In the genomic region with DNA sequence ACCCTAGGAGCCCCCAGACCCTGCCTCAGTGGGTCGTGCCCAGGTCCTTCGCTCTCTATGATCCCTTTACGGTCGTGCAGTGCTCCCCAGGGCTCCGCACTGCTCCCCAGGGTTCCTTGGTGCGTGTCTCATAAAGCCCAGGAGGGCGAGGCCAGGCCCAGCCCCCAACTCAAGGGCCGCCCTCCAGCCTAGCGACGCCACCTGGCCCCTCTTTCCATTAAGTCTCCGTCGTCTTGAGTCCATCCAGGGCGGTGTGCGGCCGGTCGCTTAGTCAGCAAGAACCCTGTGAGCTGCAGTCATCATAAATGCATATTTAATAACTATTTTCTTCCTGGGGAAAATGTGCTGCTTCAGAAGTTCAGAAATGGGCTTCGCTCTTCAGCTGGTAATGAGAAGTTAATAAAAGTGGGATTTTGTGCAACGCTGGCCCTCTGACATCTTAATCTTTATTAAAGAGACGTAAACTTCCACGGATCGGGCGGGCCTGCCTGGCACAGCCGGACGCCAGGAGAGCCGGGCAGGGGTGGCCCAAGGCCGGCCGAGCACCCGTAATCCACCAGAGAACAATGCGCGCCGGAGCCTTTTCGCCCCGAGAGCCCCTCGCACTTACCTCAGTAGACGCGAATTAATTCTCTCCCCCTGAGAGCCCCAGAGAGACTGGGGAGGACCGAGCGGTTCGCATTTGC, we compare ENCODE assay signal across 17 cellular contexts.
DNase-seq lines count a peak whose midpoint lies in the region; ATAC-seq and TF ChIP-seq lines count a peak whose summit lies in the region.
"Had no signal": no experiment of that assay in that cellular context is flagged by ENCODE, and none has a peak within 500 bp of the region (broad histone marks: within the 10 kb centered on the region; RNA-seq: fewer than 3 reads in every experiment).

No MANE protein-coding gene starts in this region.

- H3K36me3 Mint-ChIP-seq in brain = no peaks in the 10 kb centered on the region
- no peaks in the 10 kb centered on the region for H3K36me3 Mint-ChIP-seq in neural progenitor cell
- H3K36me3 Mint-ChIP-seq: CD8-positive, alpha-beta T cell had no signal

- no peak overlapping the region for H2AFZ ChIP-seq in neural progenitor cell (replicated peaks)
- H2AFZ ChIP-seq: GM23248 had no signal

- H3K27me3 Mint-ChIP-seq in brain (peaks cover 3% of the 10 kb centered on the region), neural progenitor cell (ENCODE audit: insufficient read depth, low read depth) (peaks cover 7% of the 10 kb centered on the region)
- H3K27me3 Mint-ChIP-seq: B cell had no signal

- ATAC-seq in omental fat pad (ENCODE audit: low FRiP score) = no peak
- ATAC-seq: CD8-positive, alpha-beta T cell; GM12878 had no signal

- H3K27ac ChIP-seq in neural progenitor cell = no peak overlapping the region
- H3K27ac ChIP-seq: BLaER1 treated with 17β-estradiol and CSF1 and Interleukin-3, amounts not matched to agents 10 nM and 100 nM; GM23248 had no signal

- H3K9ac ChIP-seq in neural progenitor cell = no peak overlapping the region
- H3K9ac ChIP-seq: BLaER1 treated with 17β-estradiol and CSF1 and Interleukin-3, amounts not matched to agents 10 nM and 100 nM; GM23248 had no signal

- H4K20me1 ChIP-seq in neural progenitor cell (ENCODE audit: low read depth) = no peaks in the 10 kb centered on the region

- H3K9me3 ChIP-seq in neural progenitor cell (ENCODE audit: low read depth) = no peaks in the 10 kb centered on the region
- H3K9me3 ChIP-seq: BLaER1 treated with 17β-estradiol and CSF1 and Interleukin-3, amounts not matched to agents 10 nM and 100 nM; HAP-1 had no signal

- H3K4me2 ChIP-seq in neural progenitor cell = no peak overlapping the region
- H3K4me2 ChIP-seq: BLaER1 treated with 17β-estradiol and CSF1 and Interleukin-3, amounts not matched to agents 10 nM and 100 nM had no signal

- no peaks in the 10 kb centered on the region for H3K79me2 ChIP-seq in neural progenitor cell (ENCODE audit: low read depth)

- no peaks in the 10 kb centered on the region for H3K27me3 ChIP-seq in neural progenitor cell

- DNase-seq in RPMI8226 (peak; percentile 52), neural progenitor cell (ENCODE audit: low spot score) (no peak), retinal pigment epithelial cell (ENCODE audit: low read depth) (peak; percentile 85), omental fat pad (ENCODE audit: low spot score) (no peak), NCI-H2227 (lab: John Stamatoyannopoulos, UW; ENCODE audit: unreplicated experiment) (no peak), NCI-H1436 (lab: John Stamatoyannopoulos, UW) (no peak)
- DNase-seq: Calu3, DMS53, DND-41, EL, GM23248 had no signal

- TF ChIP-seq CTCF in brain (conservative IDR thresholded peaks at IDR 0.05) (no peak), neural progenitor cell (IDR thresholded peaks at IDR 0.05) (no peak), retinal pigment epithelial cell (conservative IDR thresholded peaks at IDR 0.05; ENCODE audit: low read depth, low read length) (no peak), omental fat pad (IDR thresholded peaks at IDR 0.05) (no peak)

- no peak overlapping the region for H3K4me3 Mint-ChIP-seq in brain
- no peak overlapping the region for H3K4me3 Mint-ChIP-seq in neural progenitor cell
- H3K4me3 Mint-ChIP-seq: B cell; CD8-positive, alpha-beta T cell had no signal

- H3K4me1 Mint-ChIP-seq in brain = peaks cover 58% of the 10 kb centered on the region
- peaks cover 36% of the 10 kb centered on the region for H3K4me1 Mint-ChIP-seq in neural progenitor cell
- H3K4me1 Mint-ChIP-seq: B cell had no signal

- no peaks in the 10 kb centered on the region for H3F3A ChIP-seq in neural progenitor cell (ENCODE audit: low read depth)

- H3K27ac Mint-ChIP-seq in brain (peak overlapping the region in 3 of 5 experiments; percentile 77 to 95 (median 93)), neural progenitor cell (peak overlapping the region; percentile 18)
- H3K27ac Mint-ChIP-seq: B cell; CD8-positive, alpha-beta T cell had no signal

- no peaks in the 10 kb centered on the region for H3K36me3 ChIP-seq in neural progenitor cell
- H3K36me3 ChIP-seq: BLaER1 treated with 17β-estradiol and CSF1 and Interleukin-3, amounts not matched to agents 10 nM and 100 nM; HAP-1 had no signal

- H3K4me1 ChIP-seq in neural progenitor cell = peaks cover 26% of the 10 kb centered on the region
- H3K4me1 ChIP-seq: HAP-1 had no signal

- H3K9me3 Mint-ChIP-seq in brain (peaks cover 0 to 6% (median 0%) of the 10 kb centered on the region in 5 experiments), neural progenitor cell (no peaks in the 10 kb centered on the region)
- H3K9me3 Mint-ChIP-seq: CD8-positive, alpha-beta T cell had no signal

- H3K4me3 ChIP-seq in neural progenitor cell (no peak overlapping the region), retinal pigment epithelial cell (ENCODE audit: low read length) (peak overlapping the region; percentile 4)
- H3K4me3 ChIP-seq: BLaER1 treated with 17β-estradiol and CSF1 and Interleukin-3, amounts not matched to agents 10 nM and 100 nM; GM12878; GM23248; HAP-1 had no signal

Comparison
In these comparisons a context has a peak if more than half of its experiments do, and no peak if none do; other contexts are left out.
1. DNase-seq: peak in RPMI8226 (single experiment) and retinal pigment epithelial cell (single experiment); none in neural progenitor cell (single experiment), omental fat pad (single experiment), NCI-H2227 (single experiment) and NCI-H1436 (single experiment).